In the genomic region with DNA sequence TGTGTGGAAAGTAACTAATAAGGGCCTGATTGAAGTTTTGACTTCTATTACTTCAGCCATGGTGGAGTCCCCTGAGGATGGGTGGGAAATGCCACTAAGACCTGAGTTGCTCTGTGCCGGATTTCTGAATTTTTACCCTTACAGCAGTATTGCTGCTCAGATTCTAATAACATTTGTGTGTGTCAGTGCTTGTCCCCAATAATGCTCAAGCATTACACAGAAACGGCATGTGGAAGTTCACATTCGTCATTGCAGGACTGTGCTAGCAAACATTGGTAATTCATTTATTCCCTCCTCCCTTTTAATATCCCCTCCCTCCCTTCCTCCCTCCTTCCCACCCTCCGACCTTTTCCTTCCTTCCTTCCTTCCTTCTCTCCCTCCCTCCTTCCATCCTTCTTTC, we compare ENCODE assay signal across 34 cellular contexts.
"Had no signal": no experiment of that assay in that cellular context is flagged by ENCODE, and none has a peak within 500 bp of the region (broad histone marks: within the 10 kb centered on the region; RNA-seq: fewer than 3 reads in every experiment).

No MANE protein-coding gene starts in this region.

- H3K4me1 ChIP-seq: adrenal gland, ascending aorta, body of pancreas, breast epithelium had no signal

- H3K27ac ChIP-seq: adrenal gland, ascending aorta, body of pancreas, brain microvascular endothelial cell, breast epithelium, cardiac muscle cell had no signal

- H3K36me3 ChIP-seq: adrenal gland, ascending aorta, brain microvascular endothelial cell, breast epithelium, cardiac muscle cell had no signal

- H3K27me3 ChIP-seq: adrenal gland, ascending aorta, body of pancreas, brain microvascular endothelial cell, breast epithelium, cardiac muscle cell had no signal

- FAIRE-seq: astrocyte, bronchial epithelial cell had no signal

- ATAC-seq: activated naive CD4-positive, alpha-beta T cell treated with anti-CD3 and anti-CD28 coated beads, Interleukin-2, amount 50 U/mL, for 72 hours; activated naive CD8-positive, alpha-beta T cell treated with anti-CD3 and anti-CD28 coated beads, Interleukin-2, amount 50 U/mL, for 24 hours; activated T-cell treated with anti-CD3 and anti-CD28 coated beads, Interleukin-2, amount 50 U/mL, for 4 hours; activated T-cell treated with anti-CD3 and anti-CD28 coated beads, Interleukin-2, amount 50 U/mL, for 72 hours; activated T-helper 17 cell treated with anti-CD3 and anti-CD28 coated beads, Interleukin-2, amount 50 U/mL, for 72 hours; body of pancreas had no signal

- DNase-seq: activated effector memory CD4-positive, alpha-beta T cell treated with anti-CD3 and anti-CD28 coated beads, Interleukin-2, amount 50 U/mL, for 16 hours; activated effector memory CD4-positive, alpha-beta T cell treated with Interleukin-2 at 50 U/mL for 16 hours; activated gamma-delta T cell; activated gamma-delta T cell treated with Interleukin-2 at 50 U/mL for 16 hours; activated naive CD4-positive, alpha-beta T cell; activated naive CD4-positive, alpha-beta T cell treated with anti-CD3 and anti-CD28 coated beads for 36 hours; activated naive CD4-positive, alpha-beta T cell treated with anti-CD3 and anti-CD28 coated beads, Interleukin-2, amount 10 ng/mL, durations not matched to agents 7 days and 5 days; activated naive CD4-positive, alpha-beta T cell treated with anti-CD3 and anti-CD28 coated beads, Interleukin-2, amount 50 U/mL, for 16 hours; activated naive CD4-positive, alpha-beta T cell treated with Interleukin-2 at 50 U/mL for 16 hours; activated naive CD8-positive, alpha-beta T cell treated with anti-CD3 and anti-CD28 coated beads for 36 hours; activated naive CD8-positive, alpha-beta T cell treated with anti-CD3 and anti-CD28 coated beads, Interleukin-2, amount 10 ng/mL, durations not matched to agents 7 days and 5 days; activated naive CD8-positive, alpha-beta T cell treated with anti-CD3 and anti-CD28 coated beads, Interleukin-2, amount 50 U/mL, for 24 hours; activated T-cell treated with anti-CD3 and anti-CD28 coated beads, Interleukin-2, amount 50 U/mL, for 1 hour; activated T-cell treated with anti-CD3 and anti-CD28 coated beads, Interleukin-2, amount 50 U/mL, for 24 hours; activated T-cell treated with anti-CD3 and anti-CD28 coated beads, Interleukin-2, amount 50 U/mL, for 4 hours; activated T-cell treated with anti-CD3 and anti-CD28 coated beads, Interleukin-2, amount 50 U/mL, for 48 hours; activated T-cell treated with anti-CD3 and anti-CD28 coated beads, Interleukin-2, amount 50 U/mL, for 72 hours; adrenal gland; amniotic stem cell; amygdala; anterior cingulate cortex; aorta; body of pancreas; brain microvascular endothelial cell; caudate nucleus; central memory CD4-positive, alpha-beta T cell; cerebellar nuclear complex had no signal

- H3K9me3 ChIP-seq: adrenal gland, ascending aorta, body of pancreas, breast epithelium had no signal

- H3K4me3 ChIP-seq: adrenal gland, ascending aorta, body of pancreas, breast epithelium, cardiac muscle cell had no signal
